2 cellular contexts compared by ENCODE assay signal in genomic region chr5:68535121-68535520, GRCh38.
TF ChIP-seq lines count a peak whose summit lies in the region.

No MANE protein-coding gene starts in this region.

TF ChIP-seq in liver, 16 proteins besides CTCF, POLR2A, EP300 and RAD21 (continued from another document):
- no peak for TF ChIP-seq GABPA (IDR thresholded peaks at IDR 0.05 in 1 of 2, conservative IDR thresholded peaks at IDR 0.05 in 1 of 2)
- TF ChIP-seq EGR1 (IDR thresholded peaks at IDR 0.05; ENCODE audit: low read depth in 2 of 2): no peak
- no peak for TF ChIP-seq TAF1 (conservative IDR thresholded peaks at IDR 0.05)
- no peak for TF ChIP-seq JUND (IDR thresholded peaks at IDR 0.05)
- no peak for TF ChIP-seq MAX (IDR thresholded peaks at IDR 0.05)
- TF ChIP-seq REST (IDR thresholded peaks at IDR 0.05): no peak
- TF ChIP-seq HNF4G (IDR thresholded peaks at IDR 0.05): no peak
- no peak for TF ChIP-seq NR2F2 (IDR thresholded peaks at IDR 0.05)
- TF ChIP-seq HNF4A (conservative IDR thresholded peaks at IDR 0.05): no peak
- no peak for TF ChIP-seq SP1 (IDR thresholded peaks at IDR 0.05)

TF ChIP-seq in HepG2, 621 proteins besides CTCF, POLR2A, EP300 and RAD21 (continued from another document):
- TF ChIP-seq PREB (CRISPR knock-in tag; IDR thresholded peaks at IDR 0.05) (no peak), SP140L (CRISPR knock-in tag; IDR thresholded peaks at IDR 0.05; ENCODE audit: borderline replicate concordance) (no peak)
